Comparison of ENCODE assay signal across 19 cellular contexts in genomic region chr6:162230147-162230752, GRCh38.
DNase-seq lines count a peak whose midpoint lies in the region; ATAC-seq lines count a peak whose summit lies in the region.
"Had no signal": no experiment of that assay in that cellular context is flagged by ENCODE, and none has a peak within 500 bp of the region (broad histone marks: within the 10 kb centered on the region; RNA-seq: fewer than 3 reads in every experiment).

No MANE protein-coding gene starts in this region.

- H3K27ac Mint-ChIP-seq in activated T-helper 1 cell treated with anti-CD3 and anti-CD28 coated beads, Interleukin-12 subunit alpha, Interleukin-12 subunit beta, Interleukin-2, Interleukin-4 antibody, amounts not matched to agents 30 ng/mL and 10 ng/mL and 1 ng/mL, durations not matched to agents 14 hours and 24 hours and 36 hours, result no peak overlapping the region
- H3K27ac Mint-ChIP-seq: HFFc6 had no signal

- H3K36me3 Mint-ChIP-seq in activated T-helper 1 cell treated with anti-CD3 and anti-CD28 coated beads, Interleukin-12 subunit alpha, Interleukin-12 subunit beta, Interleukin-2, Interleukin-4 antibody, amounts not matched to agents 30 ng/mL and 10 ng/mL and 1 ng/mL, durations not matched to agents 14 hours and 24 hours and 36 hours (ENCODE audit: low read depth), result no peaks in the 10 kb centered on the region
- H3K36me3 Mint-ChIP-seq: CD4-positive, CD25-positive, alpha-beta regulatory T cell had no signal

- no peaks in the 10 kb centered on the region for H3K4me1 Mint-ChIP-seq in activated T-helper 1 cell treated with anti-CD3 and anti-CD28 coated beads, Interleukin-12 subunit alpha, Interleukin-12 subunit beta, Interleukin-2, Interleukin-4 antibody, amounts not matched to agents 30 ng/mL and 10 ng/mL and 1 ng/mL, durations not matched to agents 14 hours and 24 hours and 36 hours (ENCODE audit: low read depth)
- H3K4me1 Mint-ChIP-seq: CD4-positive, CD25-positive, alpha-beta regulatory T cell had no signal

- H3K9me3 Mint-ChIP-seq in activated T-helper 1 cell treated with anti-CD3 and anti-CD28 coated beads, Interleukin-12 subunit alpha, Interleukin-12 subunit beta, Interleukin-2, Interleukin-4 antibody, amounts not matched to agents 30 ng/mL and 10 ng/mL and 1 ng/mL, durations not matched to agents 14 hours and 24 hours and 36 hours, result no peaks in the 10 kb centered on the region

- ATAC-seq in Right ventricle myocardium inferior, result peak; percentile 79
- peak; percentile 53 to 77 for ATAC-seq in left cardiac atrium
- peak; percentile 33 for ATAC-seq in left lobe of liver
- no peak for ATAC-seq in HG02981 (IDR thresholded peaks at IDR 0.05; ENCODE audit: unreplicated experiment)
- ATAC-seq: GM12878, HCT116 had no signal

- intact Hi-C loops in Right ventricle myocardium inferior (cut with DNase I), result loop anchor here (5.0 to 10.0 kb wide), 2 partner anchors 43 to 305 kb away; no protein-coding TSS in a partner anchor
- intact Hi-C loops in cardiac septum (cut with DNase I), result loop anchor here (5.0 kb wide), 1 partner anchor 43 kb away; no protein-coding TSS in a partner anchor
- intact Hi-C loops in left cardiac atrium (cut with DNase I), result no loop called here
- intact Hi-C loops in activated T-helper 1 cell treated with anti-CD3 and anti-CD28 coated beads, Interleukin-12 subunit alpha, Interleukin-12 subunit beta, Interleukin-2, Interleukin-4 antibody, amounts not matched to agents 30 ng/mL and 10 ng/mL and 1 ng/mL, durations not matched to agents 14 hours and 24 hours and 36 hours (cut with micrococcal nuclease), result no loop called here

- no peak overlapping the region for H3K4me3 Mint-ChIP-seq in activated T-helper 1 cell treated with anti-CD3 and anti-CD28 coated beads, Interleukin-12 subunit alpha, Interleukin-12 subunit beta, Interleukin-2, Interleukin-4 antibody, amounts not matched to agents 30 ng/mL and 10 ng/mL and 1 ng/mL, durations not matched to agents 14 hours and 24 hours and 36 hours
- H3K4me3 Mint-ChIP-seq: CD4-positive, CD25-positive, alpha-beta regulatory T cell; HFFc6 had no signal

- DNase-seq in Right ventricle myocardium inferior (ENCODE audit: missing footprints) (no peak), cardiac septum (ENCODE audit: low spot score) (no peak), cerebellar cortex (ENCODE audit: low spot score) (peak; percentile 3), left cardiac atrium (no peak), left lobe of liver (ENCODE audit: low spot score) (no peak), DMS53 treated with DMSO at 0.1 percent for 48 hours (lab: John Stamatoyannopoulos, UW; ENCODE audit: unreplicated experiment) (no peak)
- DNase-seq in activated T-helper 1 cell treated with anti-CD3 and anti-CD28 coated beads, Interleukin-12 subunit alpha, Interleukin-12 subunit beta, Interleukin-2, Interleukin-4 antibody, amounts not matched to agents 30 ng/mL and 10 ng/mL and 1 ng/mL, durations not matched to agents 14 hours and 24 hours and 36 hours (ENCODE audit: low spot score), result no peak
- DNase-seq: 8988T; Caco-2; CD4-positive, CD25-positive, alpha-beta regulatory T cell; DMS153; DND-41; EL; GOT3; H7; HFFc6 had no signal

- H3K27me3 Mint-ChIP-seq in activated T-helper 1 cell treated with anti-CD3 and anti-CD28 coated beads, Interleukin-12 subunit alpha, Interleukin-12 subunit beta, Interleukin-2, Interleukin-4 antibody, amounts not matched to agents 30 ng/mL and 10 ng/mL and 1 ng/mL, durations not matched to agents 14 hours and 24 hours and 36 hours (ENCODE audit: insufficient read depth), result peaks cover 3% of the 10 kb centered on the region
- H3K27me3 Mint-ChIP-seq: CD4-positive, CD25-positive, alpha-beta regulatory T cell had no signal

Comparison
In these comparisons a context has a peak if more than half of its experiments do, and no peak if none do; other contexts are left out.
1. intact Hi-C loops: an anchor here in Right ventricle myocardium inferior (5.0 to 10.0 kb wide) and cardiac septum (5.0 kb wide); none called in left cardiac atrium and activated T-helper 1 cell treated with anti-CD3 and anti-CD28 coated beads, Interleukin-12 subunit alpha, Interleukin-12 subunit beta, Interleukin-2, Interleukin-4 antibody, amounts not matched to agents 30 ng/mL and 10 ng/mL and 1 ng/mL, durations not matched to agents 14 hours and 24 hours and 36 hours.